In the genomic region with DNA sequence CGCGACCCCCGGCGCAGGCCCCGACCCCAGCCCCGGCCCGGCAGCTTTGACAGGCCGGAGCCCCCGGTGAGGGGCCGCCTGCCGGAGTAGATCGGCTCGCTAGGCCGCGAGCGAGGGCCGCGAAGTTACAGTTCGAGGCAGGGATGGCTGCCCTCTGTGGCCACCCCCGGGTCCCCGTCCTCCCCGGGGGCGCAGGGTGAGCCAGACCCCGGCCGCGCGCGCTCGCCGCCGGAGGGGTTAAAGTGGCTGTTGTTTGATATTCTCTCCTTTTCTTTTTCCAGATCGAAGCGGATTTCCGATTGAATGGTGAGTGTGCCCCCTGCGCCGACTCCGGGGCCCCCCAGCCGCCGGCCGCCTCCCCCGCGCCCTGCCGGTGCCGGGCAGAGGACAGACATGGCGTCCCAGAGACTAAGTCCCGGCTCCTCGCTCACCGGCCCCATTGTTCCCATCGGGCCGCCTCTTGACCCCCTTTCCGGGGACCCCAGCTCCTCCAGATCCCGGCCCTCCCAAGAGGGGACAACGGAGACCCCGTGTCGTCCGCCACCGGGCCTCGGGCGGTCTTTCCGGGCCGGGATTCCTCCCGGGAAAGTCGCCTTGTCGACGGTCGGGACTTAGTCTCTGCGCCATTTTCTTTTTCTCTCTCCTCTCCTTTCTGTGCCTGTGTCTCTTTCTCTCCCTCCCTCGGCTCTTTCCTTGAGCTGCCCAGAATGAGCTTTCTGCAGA, we compare ENCODE assay signal across 8 cellular contexts. TPM values are rescaled to one million over a fixed set of nuclear protein-coding genes. Genes with fewer than 3 reads are reported as not detected.
DNase-seq lines count a peak whose midpoint lies in the region; ATAC-seq and TF ChIP-seq lines count a peak whose summit lies in the region.

No MANE protein-coding gene starts in this region.

- peaks cover 66% of the 10 kb centered on the region for H3K4me1 ChIP-seq in DOHH2 (ENCODE audit: control insufficient read depth, low read length)
- H3K4me1 ChIP-seq in Karpas-422 (ENCODE audit: low read length): peaks cover 71% of the 10 kb centered on the region
- peaks cover 24% of the 10 kb centered on the region for H3K4me1 ChIP-seq in thymus (ENCODE audit: control insufficient read depth, insufficient read depth, low read length)

- peak overlapping the region; percentile 90 for H3K27ac Mint-ChIP-seq in activated B cell treated with CpG ODN at 0.5 μM for 24 hours
- H3K27ac Mint-ChIP-seq in memory B cell: peak overlapping the region; percentile 99

- no peaks in the 10 kb centered on the region for H3K27me3 ChIP-seq in DOHH2 (ENCODE audit: control insufficient read depth, low read length)
- no peaks in the 10 kb centered on the region for H3K27me3 ChIP-seq in Karpas-422 (ENCODE audit: low read length)
- H3K27me3 ChIP-seq in thymus (ENCODE audit: control insufficient read depth, insufficient read depth): no peaks in the 10 kb centered on the region

- intact Hi-C loops in activated B cell treated with CpG ODN at 0.5 μM for 24 hours (cut with micrococcal nuclease): loop anchor here (2.0 to 5.0 kb wide), 2 partner anchors 33 to 61 kb away; no protein-coding TSS in a partner anchor

- H3K9ac ChIP-seq in Karpas-422 (ENCODE audit: low read length): peak overlapping the region; percentile 92

- H3K36me3 ChIP-seq in DOHH2 (ENCODE audit: control insufficient read depth, low read length) (peaks cover 56% of the 10 kb centered on the region), Karpas-422 (ENCODE audit: insufficient read depth, low read length) (peaks cover 51% of the 10 kb centered on the region), thymus (ENCODE audit: control insufficient read depth, insufficient read depth) (no peaks in the 10 kb centered on the region)

- H3K9me3 ChIP-seq in DOHH2 (ENCODE audit: control insufficient read depth, insufficient read depth, low read length): no peaks in the 10 kb centered on the region
- no peaks in the 10 kb centered on the region for H3K9me3 ChIP-seq in Karpas-422 (ENCODE audit: low read length)
- no peaks in the 10 kb centered on the region for H3K9me3 ChIP-seq in thymus (ENCODE audit: control insufficient read depth)

- H3K4me2 ChIP-seq in DOHH2 (ENCODE audit: low read length) (peak overlapping the region; percentile 76), Karpas-422 (ENCODE audit: low read depth, low read length, poor library complexity, severe bottlenecking) (peak overlapping the region; percentile 94)

- H3K36me3 Mint-ChIP-seq in activated B cell treated with CpG ODN at 0.5 μM for 24 hours (ENCODE audit: low read depth) (peaks cover 23% of the 10 kb centered on the region), memory B cell (peaks cover 7% of the 10 kb centered on the region)

- H3K9me2 ChIP-seq in DOHH2 (replicated peaks; ENCODE audit: control insufficient read depth, low read length) (no peaks in the 10 kb centered on the region), Karpas-422 (replicated peaks; ENCODE audit: insufficient read depth, low read length) (no peaks in the 10 kb centered on the region)

- CTCF ChIA-PET in activated B cell treated with CpG ODN at 0.5 μM for 24 hours (lab: Charles Lee): interaction anchor here (1.2 kb wide), 1 partner anchor 38 kb away, joined by 13 read pairs; no protein-coding TSS in a partner anchor

- under 1% methylated on average over 68 of the region's 68 CpGs for WGBS in thymus

- H2AFZ ChIP-seq in Karpas-422 (ENCODE audit: low read length): no peak overlapping the region

- no peaks in the 10 kb centered on the region for H3K9me3 Mint-ChIP-seq in activated B cell treated with CpG ODN at 0.5 μM for 24 hours
- no peaks in the 10 kb centered on the region for H3K9me3 Mint-ChIP-seq in memory B cell

- H3K4me3 ChIP-seq in DOHH2 (ENCODE audit: low read length) (peak overlapping the region; percentile 86), Karpas-422 (ENCODE audit: low read length) (peak overlapping the region; percentile 91), thymus (ENCODE audit: low read length) (peak overlapping the region; percentile 80)

- POLR2A ChIA-PET in activated B cell treated with CpG ODN at 0.5 μM for 24 hours (lab: Charles Lee): interaction anchor here (4.3 to 5.6 kb wide), 3 partner anchors 18 to 38 kb away, joined by 14 to 59 read pairs (median 49); no protein-coding TSS in a partner anchor

- peaks cover 62% of the 10 kb centered on the region for H3K4me1 Mint-ChIP-seq in activated B cell treated with CpG ODN at 0.5 μM for 24 hours
- H3K4me1 Mint-ChIP-seq in memory B cell: peaks cover 34% of the 10 kb centered on the region

- H3K27ac ChIP-seq in DOHH2 (ENCODE audit: low read depth, low read length) (peak overlapping the region; percentile 54), Karpas-422 (ENCODE audit: low read length) (peak overlapping the region; percentile 97), thymus (ENCODE audit: low read depth) (peak overlapping the region; percentile 98)

- peak; percentile 16 for TF ChIP-seq CTCF in DOHH2 (IDR thresholded peaks at IDR 0.05; ENCODE audit: low read depth, low read length, poor library complexity, severe bottlenecking)
- TF ChIP-seq CTCF in activated B cell treated with CpG ODN at 0.5 μM for 24 hours (IDR thresholded peaks at IDR 0.05): no peak

- H4K20me1 ChIP-seq in DOHH2 (ENCODE audit: control insufficient read depth, insufficient read depth, low read depth, low read length) (peaks cover 33% of the 10 kb centered on the region; the same call in 1 of the 2 replicates), Karpas-422 (ENCODE audit: insufficient read depth, low read depth, low read length) (peaks cover 46% of the 10 kb centered on the region)

- H3K79me2 ChIP-seq in DOHH2 (ENCODE audit: control insufficient read depth, low read length): peaks cover 64% of the 10 kb centered on the region
- H3K79me2 ChIP-seq in Karpas-422 (ENCODE audit: low read length): peaks cover 57% of the 10 kb centered on the region

- no peaks in the 10 kb centered on the region for H3K27me3 Mint-ChIP-seq in activated B cell treated with CpG ODN at 0.5 μM for 24 hours
- H3K27me3 Mint-ChIP-seq in memory B cell: no peaks in the 10 kb centered on the region

- DNase-seq in Karpas-422 (peak; percentile 69), activated B cell treated with CpG ODN at 0.5 μM for 24 hours (peak; percentile 50), ecto neural progenitor cell (ENCODE audit: low spot score) (peak; percentile 69), memory B cell (ENCODE audit: low spot score in 2 of 2) (peak; percentile 18 to 58)

- H3F3A ChIP-seq in DOHH2 (ENCODE audit: control insufficient read depth, insufficient read depth): no peaks in the 10 kb centered on the region

- peak; percentile 23 for ATAC-seq in GM21529 (IDR thresholded peaks at IDR 0.05; ENCODE audit: unreplicated experiment)
- peak; percentile 0 for ATAC-seq in activated B cell treated with CpG ODN at 0.5 μM for 24 hours (ENCODE audit: low read depth)
- ATAC-seq in memory B cell (ENCODE audit: low read depth): peak; percentile 0
- ATAC-seq in HG02938 (IDR thresholded peaks at IDR 0.05; ENCODE audit: unreplicated experiment): no peak

- H3K4me3 Mint-ChIP-seq in activated B cell treated with CpG ODN at 0.5 μM for 24 hours (peak overlapping the region; percentile 93), memory B cell (peak overlapping the region; percentile 92)

RNA-seq across cellular contexts. Expression of a gene that starts 0.7 kb away (rescaled TPM):
- 89.5 and 101 TPM in 2 replicates for total RNA-seq in Karpas-422 (2014; rRNA removed; shearing (Covaris generic); ENCODE audit: low replicate concordance)
- 62.7 and 63.3 TPM in 2 replicates for total RNA-seq in activated B cell treated with CpG ODN at 0.5 μM for 24 hours
- 44.2 TPM for polyA plus RNA-seq in thymus
